ENCODE assay signal across 26 cellular contexts in genomic region chr3:141887051-141887450, GRCh38.
"Had no signal": no experiment of that assay in that cellular context is flagged by ENCODE, and none has a peak within 500 bp of the region (broad histone marks: within the 10 kb centered on the region; RNA-seq: fewer than 3 reads in every experiment).

No MANE protein-coding gene starts in this region.

- H3K36me3 ChIP-seq: ascending aorta, gastroesophageal sphincter had no signal

- H3K4me1 ChIP-seq: ascending aorta, gastroesophageal sphincter had no signal

- H3K27me3 Mint-ChIP-seq: activated CD4-positive, alpha-beta memory T cell treated with anti-CD3 and anti-CD28 coated beads for 36 hours; activated CD4-positive, alpha-beta T cell treated with anti-CD3 and anti-CD28 coated beads for 36 hours; activated CD4-positive, alpha-beta T cell treated with anti-CD3 and anti-CD28 coated beads, Interleukin-2, amount 10 ng/mL, durations not matched to agents 24 days and 14 days; activated CD8-positive, alpha-beta memory T cell treated with anti-CD3 and anti-CD28 coated beads, Interleukin-2, amount 10 ng/mL, durations not matched to agents 7 days and 5 days; activated naive CD4-positive, alpha-beta T cell treated with anti-CD3 and anti-CD28 coated beads, Interleukin-2, amount 10 ng/mL, durations not matched to agents 7 days and 5 days; activated naive CD8-positive, alpha-beta T cell treated with anti-CD3 and anti-CD28 coated beads, Interleukin-2, amount 10 ng/mL, durations not matched to agents 7 days and 5 days; effector memory CD8-positive, alpha-beta T cell had no signal

- ATAC-seq: activated CD4-positive, alpha-beta T cell treated with anti-CD3 and anti-CD28 coated beads for 36 hours; activated CD8-positive, alpha-beta memory T cell treated with anti-CD3 and anti-CD28 coated beads, Interleukin-2, amount 10 ng/mL, durations not matched to agents 7 days and 5 days; activated CD8-positive, alpha-beta T cell treated with anti-CD3 and anti-CD28 coated beads, Interleukin-2, amount 10 ng/mL, durations not matched to agents 7 days and 5 days; activated naive CD4-positive, alpha-beta T cell treated with anti-CD3 and anti-CD28 coated beads, Interleukin-2, amount 50 U/mL, for 72 hours; activated T-cell treated with anti-CD3 and anti-CD28 coated beads, Interleukin-2, amount 50 U/mL, for 4 hours; effector memory CD8-positive, alpha-beta T cell; gastroesophageal sphincter; heart right ventricle had no signal

- H3K4me3 Mint-ChIP-seq: activated CD4-positive, alpha-beta memory T cell treated with anti-CD3 and anti-CD28 coated beads for 36 hours; activated CD4-positive, alpha-beta T cell treated with anti-CD3 and anti-CD28 coated beads for 36 hours; activated CD4-positive, alpha-beta T cell treated with anti-CD3 and anti-CD28 coated beads, Interleukin-2, amount 10 ng/mL, durations not matched to agents 24 days and 14 days; activated CD8-positive, alpha-beta memory T cell treated with anti-CD3 and anti-CD28 coated beads, Interleukin-2, amount 10 ng/mL, durations not matched to agents 7 days and 5 days; activated CD8-positive, alpha-beta T cell treated with anti-CD3 and anti-CD28 coated beads, Interleukin-2, amount 10 ng/mL, durations not matched to agents 7 days and 5 days; activated naive CD4-positive, alpha-beta T cell treated with anti-CD3 and anti-CD28 coated beads, Interleukin-2, amount 10 ng/mL, durations not matched to agents 7 days and 5 days; activated naive CD8-positive, alpha-beta T cell treated with anti-CD3 and anti-CD28 coated beads, Interleukin-2, amount 10 ng/mL, durations not matched to agents 7 days and 5 days; activated T-cell treated with anti-CD3 and anti-CD28 coated beads, Interleukin-2, amount 50 U/mL, for 4 hours; effector memory CD8-positive, alpha-beta T cell had no signal

- H3K4me3 ChIP-seq: ascending aorta, esophagus squamous epithelium, gastroesophageal sphincter, heart right ventricle had no signal

- H3K27ac ChIP-seq: ascending aorta, brain microvascular endothelial cell, epithelial cell of prostate, esophagus squamous epithelium, gastroesophageal sphincter, heart right ventricle had no signal

- H3K27me3 ChIP-seq: ascending aorta, brain microvascular endothelial cell, esophagus squamous epithelium, gastroesophageal sphincter, heart right ventricle had no signal

- H3K9me3 ChIP-seq: ascending aorta, esophagus squamous epithelium, gastroesophageal sphincter had no signal

- H3K27ac Mint-ChIP-seq: activated CD4-positive, alpha-beta memory T cell treated with anti-CD3 and anti-CD28 coated beads for 36 hours; activated CD4-positive, alpha-beta T cell treated with anti-CD3 and anti-CD28 coated beads for 36 hours; activated CD4-positive, alpha-beta T cell treated with anti-CD3 and anti-CD28 coated beads, Interleukin-2, amount 10 ng/mL, durations not matched to agents 24 days and 14 days; activated CD8-positive, alpha-beta memory T cell treated with anti-CD3 and anti-CD28 coated beads, Interleukin-2, amount 10 ng/mL, durations not matched to agents 7 days and 5 days; activated CD8-positive, alpha-beta T cell treated with anti-CD3 and anti-CD28 coated beads, Interleukin-2, amount 10 ng/mL, durations not matched to agents 7 days and 5 days; activated naive CD4-positive, alpha-beta T cell treated with anti-CD3 and anti-CD28 coated beads, Interleukin-2, amount 10 ng/mL, durations not matched to agents 7 days and 5 days; activated naive CD8-positive, alpha-beta T cell treated with anti-CD3 and anti-CD28 coated beads, Interleukin-2, amount 10 ng/mL, durations not matched to agents 7 days and 5 days had no signal

- DNase-seq: activated CD4-positive, alpha-beta memory T cell treated with anti-CD3 and anti-CD28 coated beads for 36 hours; activated CD4-positive, alpha-beta T cell treated with anti-CD3 and anti-CD28 coated beads for 36 hours; activated CD4-positive, alpha-beta T cell treated with anti-CD3 and anti-CD28 coated beads, Interleukin-2, amount 10 ng/mL, durations not matched to agents 24 days and 14 days; activated CD4-positive, CD25-positive, alpha-beta regulatory T cell; activated CD4-positive, CD25-positive, alpha-beta regulatory T cell treated with anti-CD3 and anti-CD28 coated beads, Interleukin-2, amount 50 U/mL, for 72 hours; activated CD8-positive, alpha-beta memory T cell treated with anti-CD3 and anti-CD28 coated beads, Interleukin-2, amount 10 ng/mL, durations not matched to agents 7 days and 5 days; activated CD8-positive, alpha-beta memory T cell treated with anti-CD3 and anti-CD28 coated beads, Interleukin-2, amount 50 U/mL, for 4 hours; activated CD8-positive, alpha-beta T cell treated with anti-CD3 and anti-CD28 coated beads, Interleukin-2, amount 10 ng/mL, durations not matched to agents 7 days and 5 days; activated gamma-delta T cell; activated naive CD4-positive, alpha-beta T cell; activated naive CD4-positive, alpha-beta T cell treated with anti-CD3 and anti-CD28 coated beads, Interleukin-2, amount 10 ng/mL, durations not matched to agents 7 days and 5 days; activated naive CD8-positive, alpha-beta T cell treated with anti-CD3 and anti-CD28 coated beads, Interleukin-2, amount 10 ng/mL, durations not matched to agents 7 days and 5 days; activated T-cell treated with anti-CD3 and anti-CD28 coated beads, Interleukin-2, amount 50 U/mL, for 4 hours; brain microvascular endothelial cell; cortex of kidney; dermis blood vessel endothelial cell; effector CD4-positive, alpha-beta T cell; effector memory CD8-positive, alpha-beta T cell; esophagus squamous epithelium; foreskin melanocyte; heart right ventricle; T-helper 2 cell had no signal
